ENCODE assay signal across 8 cellular contexts in the genomic region with DNA sequence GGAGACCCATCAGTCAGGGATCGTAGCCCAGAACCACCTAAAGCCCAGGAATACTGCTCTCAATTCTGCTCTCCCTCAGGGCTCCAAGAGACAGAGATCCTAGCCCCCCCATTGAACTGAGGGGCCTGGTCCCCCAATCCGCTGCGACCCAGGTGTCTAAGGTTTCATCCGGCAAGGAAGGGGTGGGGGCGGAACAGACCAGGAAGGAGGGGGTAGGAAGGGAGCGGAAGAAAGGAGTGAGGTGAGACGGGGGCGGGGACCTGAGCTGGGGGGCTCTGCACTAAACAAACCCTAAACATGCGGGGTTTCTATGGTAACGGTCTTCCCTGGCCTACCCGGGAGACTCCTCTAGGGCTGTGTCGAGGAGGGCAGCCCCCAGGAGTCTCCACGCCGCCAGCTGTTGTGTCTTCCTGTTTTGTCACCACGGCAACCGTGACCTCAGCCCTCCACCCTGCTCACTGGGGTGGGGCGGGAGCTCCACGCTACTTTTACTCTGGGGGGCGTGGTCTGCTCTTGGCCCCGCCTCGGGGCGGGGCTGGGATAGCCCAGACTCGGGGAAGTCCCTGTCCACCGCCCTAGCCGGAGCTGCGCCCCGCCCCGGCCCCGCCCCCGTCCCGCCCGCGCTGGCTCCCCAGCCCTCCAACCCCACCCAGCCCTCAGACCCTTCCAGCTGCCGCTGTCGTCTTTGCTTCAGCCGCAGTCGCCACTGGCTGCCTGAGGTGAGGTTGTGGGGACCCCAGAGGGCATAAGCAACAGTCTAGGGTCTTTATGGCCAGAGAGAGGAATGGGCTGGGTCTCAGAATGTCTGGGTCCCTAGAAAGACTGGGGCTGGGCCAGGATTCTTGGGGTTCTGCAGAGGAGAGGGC. TPM values are rescaled to one million over a fixed set of nuclear protein-coding genes. Genes with fewer than 3 reads are reported as not detected.
DNase-seq lines count a peak whose midpoint lies in the region; ATAC-seq, FAIRE-seq and TF ChIP-seq lines count a peak whose summit lies in the region.

A gene with protein sequence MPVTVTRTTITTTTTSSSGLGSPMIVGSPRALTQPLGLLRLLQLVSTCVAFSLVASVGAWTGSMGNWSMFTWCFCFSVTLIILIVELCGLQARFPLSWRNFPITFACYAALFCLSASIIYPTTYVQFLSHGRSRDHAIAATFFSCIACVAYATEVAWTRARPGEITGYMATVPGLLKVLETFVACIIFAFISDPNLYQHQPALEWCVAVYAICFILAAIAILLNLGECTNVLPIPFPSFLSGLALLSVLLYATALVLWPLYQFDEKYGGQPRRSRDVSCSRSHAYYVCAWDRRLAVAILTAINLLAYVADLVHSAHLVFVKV (plus strand): TSS at position 659 of the 866 bp plus-strand sequence. CDS start 5,647 bp downstream, outside the sequence.

- no peaks in the 10 kb centered on the region for H3K27me3 ChIP-seq in GM23248 (replicated peaks; ENCODE audit: insufficient read depth)
- no peaks in the 10 kb centered on the region for H3K27me3 ChIP-seq in astrocyte (ENCODE audit: insufficient read depth, low read length)
- H3K27me3 ChIP-seq in right cardiac atrium (ENCODE audit: control insufficient read depth, insufficient read depth): no peaks in the 10 kb centered on the region
- no peaks in the 10 kb centered on the region for H3K27me3 ChIP-seq in prostate gland (replicated peaks; ENCODE audit: insufficient read depth)
- no peaks in the 10 kb centered on the region for H3K27me3 ChIP-seq in upper lobe of right lung

- H3K27ac ChIP-seq in GM23248 (peak within 1 kb of the TSS; percentile 100), astrocyte (ENCODE audit: low read depth, low read length) (peak within 1 kb of the TSS; percentile 96), right cardiac atrium (ENCODE audit: low read length) (peak within 1 kb of the TSS; percentile 100), prostate gland (peak within 1 kb of the TSS; percentile 90 to 93), upper lobe of right lung (peak within 1 kb of the TSS; percentile 96)

- peaks cover 2% of the 10 kb centered on the region for H3K27me3 Mint-ChIP-seq in astrocyte (ENCODE audit: low read depth, unreplicated experiment)

- ATAC-seq in right cardiac atrium (peak; percentile 82 to 89), upper lobe of right lung (peak; percentile 89)

- H3K4me2 ChIP-seq in GM23248 (ENCODE audit: unreplicated experiment) (peak within 1 kb of the TSS; percentile 89), astrocyte (ENCODE audit: low read length) (peak within 1 kb of the TSS; percentile 94)

- H3K9me3 ChIP-seq in GM23248 (ENCODE audit: low read depth): no peaks in the 10 kb centered on the region
- no peaks in the 10 kb centered on the region for H3K9me3 ChIP-seq in astrocyte (ENCODE audit: insufficient read depth, low read depth, low read length)
- H3K9me3 ChIP-seq in right cardiac atrium (ENCODE audit: control insufficient read depth, low read length): no peaks in the 10 kb centered on the region
- no peaks in the 10 kb centered on the region for H3K9me3 ChIP-seq in prostate gland
- no peaks in the 10 kb centered on the region for H3K9me3 ChIP-seq in upper lobe of right lung

- peaks cover 26% of the 10 kb centered on the region for H3F3A ChIP-seq in GM23248 (ENCODE audit: insufficient read depth)

- H3K79me2 ChIP-seq in GM23248 (ENCODE audit: insufficient read depth): peaks cover 43% of the 10 kb centered on the region
- peaks cover 39% of the 10 kb centered on the region for H3K79me2 ChIP-seq in astrocyte (ENCODE audit: insufficient read depth, low read length)

- H3K4me1 Mint-ChIP-seq in astrocyte (ENCODE audit: low read depth, unreplicated experiment): peaks cover 13% of the 10 kb centered on the region

- H3K36me3 Mint-ChIP-seq in astrocyte (ENCODE audit: low read depth, unreplicated experiment): no peaks in the 10 kb centered on the region

- H3K9me3 Mint-ChIP-seq in astrocyte (ENCODE audit: unreplicated experiment): no peaks in the 10 kb centered on the region

- no peaks in the 10 kb centered on the region for H3K9me2 ChIP-seq in GM23248 (ENCODE audit: insufficient read depth)

- intact Hi-C loops in right cardiac atrium (cut with DNase I): no loop called here
- intact Hi-C loops in prostate gland (cut with DNase I): loop anchor here (10.0 kb wide), 1 partner anchor 267 kb away; a partner anchor contains a TSS
- intact Hi-C loops in upper lobe of right lung (cut with DNase I): no loop called here

- H3K9ac ChIP-seq in GM23248 (peak within 1 kb of the TSS; percentile 100), astrocyte (ENCODE audit: low read length) (peak within 1 kb of the TSS; percentile 99)

- H3K36me3 ChIP-seq in GM23248 (ENCODE audit: low read depth) (no peaks in the 10 kb centered on the region), astrocyte (ENCODE audit: insufficient read depth, low read length) (peaks cover 1% of the 10 kb centered on the region), prostate gland (no peaks in the 10 kb centered on the region), upper lobe of right lung (peaks cover 8% of the 10 kb centered on the region)

- no peak for TF ChIP-seq CTCF in astrocyte (IDR thresholded peaks at IDR 0.05; ENCODE audit: insufficient read depth, low read depth, low read length)
- TF ChIP-seq CTCF in prostate gland (IDR thresholded peaks at IDR 0.05): no peak
- no peak for TF ChIP-seq CTCF in upper lobe of right lung (IDR thresholded peaks at IDR 0.05)

- peak within 1 kb of the TSS; percentile 99 for H3K27ac Mint-ChIP-seq in astrocyte (ENCODE audit: unreplicated experiment)

- in situ Hi-C loops in GM23248 (cut with MboI): no loop called here

- H2AFZ ChIP-seq in GM23248 (peak within 1 kb of the TSS; percentile 51; the same call in 1 of the 2 replicates), astrocyte (ENCODE audit: low read depth, low read length) (no peak within 1 kb of the TSS)

- DNase-seq in EL (peak; percentile 98), GM23248 (peak; percentile 99), Kasumi-1 (lab: John Stamatoyannopoulos, UW) (peak; percentile 91 to 95), T1000 (lab: John Stamatoyannopoulos, UW) (peak; percentile 98), astrocyte (ENCODE audit: low read depth) (peak; percentile 94), right cardiac atrium (peak; percentile 99 to 100 (median 100)), prostate gland (ENCODE audit: low spot score) (peak; percentile 95), upper lobe of right lung (peak; percentile 98)

- TF ChIP-seq POLR2A in prostate gland (IDR thresholded peaks at IDR 0.05): peak; percentile 57

- H3K4me3 Mint-ChIP-seq in astrocyte (ENCODE audit: unreplicated experiment): peak within 1 kb of the TSS; percentile 99

- H3K4me3 ChIP-seq in GM23248 (peak within 1 kb of the TSS; percentile 93), astrocyte (ENCODE audit: insufficient read depth, low read depth, low read length) (peak within 1 kb of the TSS; percentile 95), right cardiac atrium (ENCODE audit: low read length) (peak within 1 kb of the TSS; percentile 99), prostate gland (peak within 1 kb of the TSS; percentile 64 to 80), upper lobe of right lung (peak within 1 kb of the TSS; percentile 75)

- no peaks in the 10 kb centered on the region for H4K20me1 ChIP-seq in GM23248 (ENCODE audit: insufficient read depth)
- peaks cover 21% of the 10 kb centered on the region for H4K20me1 ChIP-seq in astrocyte (ENCODE audit: insufficient read depth, low read length)

- H3K4me1 ChIP-seq in GM23248 (ENCODE audit: insufficient read depth): peaks cover 23% of the 10 kb centered on the region
- peaks cover 14% of the 10 kb centered on the region for H3K4me1 ChIP-seq in astrocyte (ENCODE audit: insufficient read depth, low read length)
- peaks cover 7% of the 10 kb centered on the region for H3K4me1 ChIP-seq in right cardiac atrium (ENCODE audit: control insufficient read depth, insufficient read depth, low read length)
- H3K4me1 ChIP-seq in prostate gland (replicated peaks): no peaks in the 10 kb centered on the region
- H3K4me1 ChIP-seq in upper lobe of right lung: peaks cover 27% of the 10 kb centered on the region

- FAIRE-seq in astrocyte (lab: Jason Lieb, UNC): no peak

- 2 to 4% methylated on average over 15 to 30 of the region's 37 CpGs for WGBS in GM23248 (ENCODE audit: low coverage in 1 of 2, low lambda C conversion rate in 2 of 2, missing lambda C conversion rate in 2 of 2), 2 experiments
- 1% methylated on average over 37 of the region's 37 CpGs for WGBS in right cardiac atrium
- 2% methylated on average over 35 of the region's 37 CpGs for WGBS in prostate gland

RNA-seq across cellular contexts. Expression of the gene that starts here (rescaled TPM):
- total RNA-seq in GM23248 (2014; rRNA removed; shearing (Covaris generic)): 74.8 and 85.9 TPM in 2 replicates
- polyA plus RNA-seq in GM23248 (2016; fragmentation: Nextera tagmentation; extraction: Ambion mirVana): 222 and 226 TPM in 2 replicates
- 221 and 246 TPM in 2 replicates for total RNA-seq in astrocyte
- total RNA-seq in right cardiac atrium: 100 to 1,000 TPM in 2 of 4 donors, 10 to 100 TPM in 2; 83.0 to 303 (median 113) TPM
- 110 TPM for polyA plus RNA-seq in right cardiac atrium
- 10 to 100 TPM; 56.4 to 96.3 TPM for total RNA-seq in prostate gland
- 131 TPM for total RNA-seq in upper lobe of right lung

Comparison
In these comparisons a context has a peak if more than half of its experiments do, and no peak if none do; other contexts are left out.
1. Peak in every context shown above with its lines: DNase-seq, ATAC-seq, H3K4me3 ChIP-seq and H3K27ac ChIP-seq.